ENCODE assay signal across 27 cellular contexts in the genomic region with DNA sequence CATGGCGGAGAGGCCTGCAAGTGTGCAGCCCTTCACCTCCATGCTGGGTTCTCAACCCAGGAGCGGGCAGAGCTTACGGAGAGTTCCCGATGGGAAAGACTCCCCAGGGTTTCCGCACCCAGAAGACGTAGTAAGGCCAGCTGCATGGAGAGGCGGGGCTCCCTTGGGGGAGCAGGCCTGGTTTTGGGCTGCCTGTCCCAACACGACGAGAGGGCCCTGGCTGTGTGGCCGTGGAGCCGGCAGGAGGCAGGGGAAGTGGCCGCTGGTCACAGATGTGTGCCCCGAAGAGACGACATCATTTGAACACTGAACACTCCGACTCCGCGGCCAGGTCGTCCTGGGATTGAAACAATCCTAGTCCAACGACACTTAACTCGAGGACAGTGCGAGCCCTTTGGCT.
"Had no signal": no experiment of that assay in that cellular context is flagged by ENCODE, and none has a peak within 500 bp of the region (broad histone marks: within the 10 kb centered on the region; RNA-seq: fewer than 3 reads in every experiment).

No MANE protein-coding gene starts in this region.

- DNase-seq: activated CD4-positive, alpha-beta memory T cell treated with anti-CD3 and anti-CD28 coated beads for 36 hours; activated CD4-positive, alpha-beta T cell treated with anti-CD3 and anti-CD28 coated beads, Interleukin-2, amount 10 ng/mL, durations not matched to agents 24 days and 14 days; activated CD4-positive, CD25-positive, alpha-beta regulatory T cell treated with anti-CD3 and anti-CD28 coated beads, Interleukin-2, amount 50 U/mL, for 72 hours; activated CD8-positive, alpha-beta memory T cell treated with anti-CD3 and anti-CD28 coated beads, Interleukin-2, amount 50 U/mL, for 4 hours; activated gamma-delta T cell; activated naive CD4-positive, alpha-beta T cell treated with anti-CD3 and anti-CD28 coated beads, Interleukin-2, amount 10 ng/mL, durations not matched to agents 7 days and 5 days; activated naive CD8-positive, alpha-beta T cell treated with anti-CD3 and anti-CD28 coated beads, Interleukin-2, amount 10 ng/mL, durations not matched to agents 7 days and 5 days; activated T-cell treated with anti-CD3 and anti-CD28 coated beads, Interleukin-2, amount 50 U/mL, for 1 hour; caudate nucleus; endodermal cell; gastrocnemius medialis; islet precursor cell; left cardiac atrium; left ventricle myocardium superior; naive B cell; right cardiac atrium; stimulated activated CD4-positive, alpha-beta T cell treated with anti-CD3 and anti-CD28 coated beads, Interleukin-15, amount 100 ng/mL, for 24 hours; stimulated activated CD4-positive, alpha-beta T cell treated with anti-CD3 and anti-CD28 coated beads, Interleukin-2, amount 100 ng/mL, for 24 hours; stimulated activated naive CD4-positive, alpha-beta T cell; T-helper 17 cell; T1000; transverse colon had no signal

- H3K27ac ChIP-seq: ascending aorta, gastrocnemius medialis, hepatocyte, transverse colon had no signal

- H3K27me3 Mint-ChIP-seq: activated CD4-positive, alpha-beta memory T cell treated with anti-CD3 and anti-CD28 coated beads for 36 hours; activated CD4-positive, alpha-beta T cell treated with anti-CD3 and anti-CD28 coated beads, Interleukin-2, amount 10 ng/mL, durations not matched to agents 24 days and 14 days; activated naive CD4-positive, alpha-beta T cell treated with anti-CD3 and anti-CD28 coated beads, Interleukin-2, amount 10 ng/mL, durations not matched to agents 7 days and 5 days; activated naive CD8-positive, alpha-beta T cell treated with anti-CD3 and anti-CD28 coated beads, Interleukin-2, amount 10 ng/mL, durations not matched to agents 7 days and 5 days; brain; T-helper 17 cell had no signal

- H3K27me3 ChIP-seq: ascending aorta, hepatocyte, transverse colon had no signal

- H3K4me3 Mint-ChIP-seq: activated CD4-positive, alpha-beta memory T cell treated with anti-CD3 and anti-CD28 coated beads for 36 hours; activated CD4-positive, alpha-beta T cell treated with anti-CD3 and anti-CD28 coated beads, Interleukin-2, amount 10 ng/mL, durations not matched to agents 24 days and 14 days; activated naive CD4-positive, alpha-beta T cell treated with anti-CD3 and anti-CD28 coated beads, Interleukin-2, amount 10 ng/mL, durations not matched to agents 7 days and 5 days; activated naive CD8-positive, alpha-beta T cell treated with anti-CD3 and anti-CD28 coated beads, Interleukin-2, amount 10 ng/mL, durations not matched to agents 7 days and 5 days; brain; dendritic cell treated with granulocyte-macrophage colony-stimulating factor and Interleukin-4, amounts not matched to agents 40 ng/mL and 50 ng/mL, for 4 days; endodermal cell; naive B cell; neural crest cell; T-helper 17 cell had no signal

- H3K9me3 Mint-ChIP-seq: activated CD4-positive, alpha-beta memory T cell treated with anti-CD3 and anti-CD28 coated beads for 36 hours; activated CD4-positive, alpha-beta T cell treated with anti-CD3 and anti-CD28 coated beads, Interleukin-2, amount 10 ng/mL, durations not matched to agents 24 days and 14 days; activated naive CD4-positive, alpha-beta T cell treated with anti-CD3 and anti-CD28 coated beads, Interleukin-2, amount 10 ng/mL, durations not matched to agents 7 days and 5 days; activated naive CD8-positive, alpha-beta T cell treated with anti-CD3 and anti-CD28 coated beads, Interleukin-2, amount 10 ng/mL, durations not matched to agents 7 days and 5 days; brain; dendritic cell treated with granulocyte-macrophage colony-stimulating factor and Interleukin-4, amounts not matched to agents 40 ng/mL and 50 ng/mL, for 4 days; naive B cell; neural crest cell had no signal

- H3K36me3 Mint-ChIP-seq: activated CD4-positive, alpha-beta memory T cell treated with anti-CD3 and anti-CD28 coated beads for 36 hours; activated naive CD4-positive, alpha-beta T cell treated with anti-CD3 and anti-CD28 coated beads, Interleukin-2, amount 10 ng/mL, durations not matched to agents 7 days and 5 days; activated naive CD8-positive, alpha-beta T cell treated with anti-CD3 and anti-CD28 coated beads, Interleukin-2, amount 10 ng/mL, durations not matched to agents 7 days and 5 days; brain; naive B cell had no signal

- H3K36me3 ChIP-seq: ascending aorta, gastrocnemius medialis, transverse colon had no signal

- H3K4me1 Mint-ChIP-seq: activated CD4-positive, alpha-beta T cell treated with anti-CD3 and anti-CD28 coated beads, Interleukin-2, amount 10 ng/mL, durations not matched to agents 24 days and 14 days; activated naive CD4-positive, alpha-beta T cell treated with anti-CD3 and anti-CD28 coated beads, Interleukin-2, amount 10 ng/mL, durations not matched to agents 7 days and 5 days; activated naive CD8-positive, alpha-beta T cell treated with anti-CD3 and anti-CD28 coated beads, Interleukin-2, amount 10 ng/mL, durations not matched to agents 7 days and 5 days; endodermal cell; naive B cell had no signal

- H3K4me3 ChIP-seq: ascending aorta, gastrocnemius medialis, hepatocyte, transverse colon had no signal

- H3K27ac Mint-ChIP-seq: activated CD4-positive, alpha-beta memory T cell treated with anti-CD3 and anti-CD28 coated beads for 36 hours; activated CD4-positive, alpha-beta T cell treated with anti-CD3 and anti-CD28 coated beads, Interleukin-2, amount 10 ng/mL, durations not matched to agents 24 days and 14 days; activated naive CD4-positive, alpha-beta T cell treated with anti-CD3 and anti-CD28 coated beads, Interleukin-2, amount 10 ng/mL, durations not matched to agents 7 days and 5 days; activated naive CD8-positive, alpha-beta T cell treated with anti-CD3 and anti-CD28 coated beads, Interleukin-2, amount 10 ng/mL, durations not matched to agents 7 days and 5 days; endodermal cell; T-helper 17 cell had no signal

- H3K4me1 ChIP-seq: gastrocnemius medialis had no signal

- H3K9me3 ChIP-seq: ascending aorta, gastrocnemius medialis, transverse colon had no signal

- ATAC-seq: gastrocnemius medialis, left ventricle myocardium superior, right cardiac atrium, T-helper 17 cell had no signal
